17 cellular contexts compared by ENCODE assay signal in the genomic region with DNA sequence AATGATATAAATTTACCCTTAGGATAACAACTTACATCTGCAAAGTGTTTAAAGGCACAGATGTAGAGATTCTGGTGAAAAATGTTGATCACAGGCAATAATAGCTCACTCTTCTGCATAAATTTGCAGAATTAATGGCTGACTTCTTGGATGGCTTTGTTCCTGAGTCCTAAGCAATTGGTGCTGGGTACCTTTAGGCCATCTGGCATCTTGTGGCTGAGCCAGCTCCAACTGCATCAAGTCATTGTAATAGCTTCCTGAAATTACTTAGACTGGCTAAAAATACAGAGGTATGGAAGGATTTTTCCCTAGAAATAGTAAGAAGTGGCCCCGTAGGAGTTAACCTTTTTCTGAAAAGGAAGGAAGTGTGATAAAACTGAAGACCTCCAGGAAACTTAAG.
DNase-seq lines count a peak whose midpoint lies in the region; ATAC-seq and TF ChIP-seq lines count a peak whose summit lies in the region.
"Had no signal": no experiment of that assay in that cellular context is flagged by ENCODE, and none has a peak within 500 bp of the region (broad histone marks: within the 10 kb centered on the region; RNA-seq: fewer than 3 reads in every experiment).

No MANE protein-coding gene starts in this region.

- no peak for ATAC-seq in aorta (ENCODE audit: low FRiP score)
- ATAC-seq: HepG2 had no signal

- no peak overlapping the region for H3K27ac ChIP-seq in BLaER1
- no peak overlapping the region for H3K27ac ChIP-seq in aorta (ENCODE audit: low read depth in 1 of 2, low read length in 2 of 2)
- H3K27ac ChIP-seq: BLaER1 treated with 17β-estradiol and CSF1 and Interleukin-3, amounts not matched to agents 10 nM and 100 nM had no signal

- H3K4me2 ChIP-seq in BLaER1 = peak overlapping the region; percentile 20

- no peak overlapping the region for H3K4me3 Mint-ChIP-seq in glutamatergic neuron (ENCODE audit: unreplicated experiment)
- H3K4me3 Mint-ChIP-seq: CD4-positive, CD25-positive, alpha-beta regulatory T cell; CD8-positive, alpha-beta memory T cell; H9 had no signal

- H3K4me3 ChIP-seq in BLaER1 = no peak overlapping the region
- no peak overlapping the region for H3K4me3 ChIP-seq in aorta (ENCODE audit: low read length in 2 of 2)
- H3K4me3 ChIP-seq: BLaER1 treated with 17β-estradiol and CSF1 and Interleukin-3, amounts not matched to agents 10 nM and 100 nM had no signal

- H3K36me3 Mint-ChIP-seq in glutamatergic neuron (ENCODE audit: unreplicated experiment) = no peaks in the 10 kb centered on the region
- H3K36me3 Mint-ChIP-seq: CD4-positive, CD25-positive, alpha-beta regulatory T cell had no signal

- intact Hi-C loops in aorta (cut with DNase I) = no loop called here

- DNase-seq in Kasumi-1 (lab: John Stamatoyannopoulos, UW) (peak; percentile 9 to 13), cerebellar cortex (ENCODE audit: low spot score) (peak; percentile 60), glutamatergic neuron (no peak), NCI-H748 treated with DMSO at 0.1 percent for 48 hours (lab: John Stamatoyannopoulos, UW) (no peak), aorta (no peak), NCI-H226 (no peak)
- DNase-seq: 8988T; CD4-positive, CD25-positive, alpha-beta regulatory T cell; CD8-positive, alpha-beta memory T cell; COR-L47; DMS153; DMS79; GF-D8; H9 had no signal

- H3K9me3 Mint-ChIP-seq in glutamatergic neuron (ENCODE audit: unreplicated experiment) = no peaks in the 10 kb centered on the region
- H3K9me3 Mint-ChIP-seq: H9 had no signal

- peaks cover 2% of the 10 kb centered on the region for H3K27me3 Mint-ChIP-seq in glutamatergic neuron (ENCODE audit: unreplicated experiment)
- H3K27me3 Mint-ChIP-seq: CD4-positive, CD25-positive, alpha-beta regulatory T cell; CD8-positive, alpha-beta memory T cell had no signal

- peak overlapping the region; percentile 39 for H3K27ac Mint-ChIP-seq in glutamatergic neuron (ENCODE audit: unreplicated experiment)
- H3K27ac Mint-ChIP-seq: CD4-positive, CD25-positive, alpha-beta regulatory T cell; CD8-positive, alpha-beta memory T cell had no signal

- peaks cover 8% of the 10 kb centered on the region for H3K9me3 ChIP-seq in BLaER1
- H3K9me3 ChIP-seq in aorta (ENCODE audit: control insufficient read depth, low read length) = no peaks in the 10 kb centered on the region

- peaks cover 5% of the 10 kb centered on the region; the same call in 1 of the 2 replicates for H3K4me1 ChIP-seq in BLaER1
- no peaks in the 10 kb centered on the region for H3K4me1 ChIP-seq in aorta (ENCODE audit: control insufficient read depth in 1 of 2, insufficient read depth in 2 of 2, low read length in 2 of 2)

- 15 to 33% methylated on average over 1 of the region's 1 CpG for WGBS in aorta, 2 donors

- no peaks in the 10 kb centered on the region for H4K20me1 ChIP-seq in BLaER1
- H4K20me1 ChIP-seq: BLaER1 treated with 17β-estradiol and CSF1 and Interleukin-3, amounts not matched to agents 10 nM and 100 nM had no signal

- no peak overlapping the region for H3K9ac ChIP-seq in BLaER1
- H3K9ac ChIP-seq: BLaER1 treated with 17β-estradiol and CSF1 and Interleukin-3, amounts not matched to agents 10 nM and 100 nM had no signal

- H3K27me3 ChIP-seq in BLaER1 = no peaks in the 10 kb centered on the region
- H3K27me3 ChIP-seq in aorta (ENCODE audit: control insufficient read depth in 1 of 2, insufficient read depth in 2 of 2, low read length in 1 of 2) = no peaks in the 10 kb centered on the region
- H3K27me3 ChIP-seq: BLaER1 treated with 17β-estradiol and CSF1 and Interleukin-3, amounts not matched to agents 10 nM and 100 nM had no signal

- no peaks in the 10 kb centered on the region for H3K36me3 ChIP-seq in BLaER1
- H3K36me3 ChIP-seq in aorta (ENCODE audit: control insufficient read depth in 1 of 2, insufficient read depth in 2 of 2, low read length in 1 of 2) = no peaks in the 10 kb centered on the region
- H3K36me3 ChIP-seq: BLaER1 treated with 17β-estradiol and CSF1 and Interleukin-3, amounts not matched to agents 10 nM and 100 nM had no signal

- TF ChIP-seq CTCF in glutamatergic neuron (IDR thresholded peaks at IDR 0.05; ENCODE audit: partially characterized antibody, unreplicated experiment) = no peak

- H3K4me1 Mint-ChIP-seq in glutamatergic neuron (ENCODE audit: low read depth, unreplicated experiment) = peaks cover 11% of the 10 kb centered on the region
- H3K4me1 Mint-ChIP-seq: CD4-positive, CD25-positive, alpha-beta regulatory T cell; CD8-positive, alpha-beta memory T cell; H9 had no signal

Comparison
In these comparisons a context has a peak if more than half of its experiments do, and no peak if none do; other contexts are left out.
1. DNase-seq: peak in Kasumi-1 (2 of 2) and cerebellar cortex (single experiment); none in glutamatergic neuron (single experiment), NCI-H748 treated with DMSO at 0.1 percent for 48 hours (single experiment), aorta (0 of 2) and NCI-H226 (single experiment).